Comparison of ENCODE assay signal across 14 cellular contexts in the genomic region with DNA sequence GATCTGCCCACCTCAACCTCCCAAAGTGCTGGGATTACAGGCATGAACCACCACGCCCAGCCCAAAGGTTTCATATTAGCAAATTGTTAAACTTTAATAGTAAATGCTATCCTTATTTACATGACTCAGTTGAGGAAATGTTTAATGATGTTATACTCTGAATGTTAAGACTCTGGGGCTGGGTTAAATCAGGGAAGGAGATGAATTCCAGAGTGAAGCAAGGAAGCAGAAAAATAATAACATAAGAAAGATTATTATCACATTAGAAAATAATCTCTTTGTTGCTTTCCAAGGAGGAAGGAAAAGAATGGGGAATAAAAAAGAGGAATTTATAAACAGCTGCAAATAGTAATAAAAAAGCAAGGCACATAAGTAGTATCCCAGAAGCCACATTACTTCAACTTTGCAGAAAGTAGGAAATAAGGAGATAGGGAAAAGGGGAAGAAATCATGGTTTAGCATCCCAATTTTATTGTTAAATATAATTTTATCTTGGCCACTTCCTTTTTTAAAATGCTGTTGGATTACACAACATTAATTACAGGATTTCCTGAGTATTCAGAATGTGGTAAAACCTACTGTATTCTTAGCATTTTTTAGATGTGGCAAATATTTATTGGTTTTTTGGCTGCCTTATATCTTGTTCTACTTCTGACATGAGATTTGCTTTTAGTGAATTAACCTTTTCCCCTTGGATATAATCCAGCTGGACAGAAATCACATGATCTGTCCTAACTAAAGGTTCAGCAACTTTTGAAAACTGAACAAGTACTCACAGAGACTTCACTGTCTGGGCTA.
DNase-seq lines count a peak whose midpoint lies in the region.
"Had no signal": no experiment of that assay in that cellular context is flagged by ENCODE, and none has a peak within 500 bp of the region (broad histone marks: within the 10 kb centered on the region; RNA-seq: fewer than 3 reads in every experiment).

No MANE protein-coding gene starts in this region.

- no peak overlapping the region for H2AK5ac ChIP-seq in trophoblast cell (ENCODE audit: low read length)

- no peak overlapping the region for H3K18ac ChIP-seq in trophoblast cell (ENCODE audit: low read length)

- H4K91ac ChIP-seq in trophoblast cell (ENCODE audit: low read depth, low read length), result no peak overlapping the region

- H3K9me3 ChIP-seq in trophoblast cell (ENCODE audit: insufficient read depth, low read depth, low read length), result no peaks in the 10 kb centered on the region
- H3K9me3 ChIP-seq: lower lobe of right lung had no signal

- H3K9ac ChIP-seq in trophoblast cell (ENCODE audit: low read length), result no peak overlapping the region

- no peak overlapping the region for H2BK5ac ChIP-seq in trophoblast cell (ENCODE audit: low read depth, low read length, poor library complexity)

- no peak overlapping the region for H3K23ac ChIP-seq in trophoblast cell (ENCODE audit: low read length)

- H2BK120ac ChIP-seq in trophoblast cell (ENCODE audit: insufficient read depth, low read length, poor library complexity), result no peak overlapping the region

- DNase-seq in GM03348 (ENCODE audit: low spot score) (peak; percentile 61), NOMO-1 treated with dmso at 0.1 percent for 144 hours (lab: John Stamatoyannopoulos, UW; ENCODE audit: unreplicated experiment) (peak; percentile 61), epithelial cell of prostate (ENCODE audit: low read depth, low spot score) (no peak), renal cortical epithelial cell (ENCODE audit: low read depth) (peak; percentile 9), iPS-NIHi11 (ENCODE audit: low spot score) (no peak), trophoblast cell (no peak), globus pallidus (ENCODE audit: low spot score) (no peak)
- DNase-seq: activated CD8-positive, alpha-beta T cell treated with anti-CD3 and anti-CD28 coated beads for 36 hours; activated effector memory CD4-positive, alpha-beta T cell treated with Interleukin-2 at 50 U/mL for 16 hours; hypothalamus; lower lobe of right lung; NCI-H526 treated with DMSO at 0.1 percent for 48 hours; Right ventricle myocardium superior had no signal

- no CpG with 5 or more reads among the region's 1 CpG for WGBS in trophoblast cell (ENCODE audit: extremely low coverage, insufficient coverage, insufficient read length)

- no peak overlapping the region for H3K4me2 ChIP-seq in trophoblast cell (ENCODE audit: low read length)
- H3K4me2 ChIP-seq: smooth muscle cell had no signal

- H3K79me2 ChIP-seq in trophoblast cell (ENCODE audit: control insufficient read depth, insufficient read depth, low read length, poor library complexity), result no peaks in the 10 kb centered on the region

- no peak overlapping the region for H2BK12ac ChIP-seq in trophoblast cell (ENCODE audit: low read length)

- no peaks in the 10 kb centered on the region for H3K4me1 ChIP-seq in trophoblast cell (ENCODE audit: control insufficient read depth in 1 of 2, insufficient read depth in 2 of 2, low read length in 2 of 2)
- H3K4me1 ChIP-seq: lower lobe of right lung had no signal

- no peak overlapping the region for H3K4ac ChIP-seq in trophoblast cell (ENCODE audit: low read depth, low read length)

- no peak overlapping the region for H4K8ac ChIP-seq in trophoblast cell (ENCODE audit: low read depth, low read length)

- no peaks in the 10 kb centered on the region for H3K36me3 ChIP-seq in trophoblast cell (ENCODE audit: control insufficient read depth in 1 of 2, insufficient read depth in 2 of 2, low read length in 2 of 2)
- H3K36me3 ChIP-seq: lower lobe of right lung had no signal

- no peaks in the 10 kb centered on the region for H3K79me1 ChIP-seq in trophoblast cell (ENCODE audit: low read length)

- H3K4me3 ChIP-seq in trophoblast cell (ENCODE audit: low read depth, low read length), result no peak overlapping the region
- H3K4me3 ChIP-seq: lower lobe of right lung, smooth muscle cell had no signal

- H3K27ac ChIP-seq in epithelial cell of prostate (peak overlapping the region; percentile 41), trophoblast cell (ENCODE audit: low read depth, low read length) (no peak overlapping the region)
- H3K27ac ChIP-seq: lower lobe of right lung had no signal

- H3K14ac ChIP-seq in trophoblast cell (ENCODE audit: low read length), result no peak overlapping the region

- H2AFZ ChIP-seq in trophoblast cell (ENCODE audit: insufficient read depth, low read length, poor library complexity), result no peak overlapping the region

- H3K27me3 ChIP-seq in trophoblast cell (ENCODE audit: insufficient read depth, low read length), result no peaks in the 10 kb centered on the region

- no peak overlapping the region for H4K12ac ChIP-seq in trophoblast cell (ENCODE audit: low read depth, low read length)

Comparison
In these comparisons a context has a peak if more than half of its experiments do, and no peak if none do; other contexts are left out.
1. DNase-seq: peak in GM03348 (single experiment), NOMO-1 treated with dmso at 0.1 percent for 144 hours (single experiment) and renal cortical epithelial cell (single experiment); none in epithelial cell of prostate (single experiment), iPS-NIHi11 (single experiment), trophoblast cell (0 of 2) and globus pallidus (single experiment).